ENCODE assay signal across 33 cellular contexts in genomic region chr2:121905201-121905600, GRCh38.
"Had no signal": no experiment of that assay in that cellular context is flagged by ENCODE, and none has a peak within 500 bp of the region (broad histone marks: within the 10 kb centered on the region; RNA-seq: fewer than 3 reads in every experiment).

No MANE protein-coding gene starts in this region.

- H3K9me3 Mint-ChIP-seq: activated CD4-positive, alpha-beta memory T cell treated with anti-CD3 and anti-CD28 coated beads, Interleukin-2, amount 10 ng/mL, durations not matched to agents 7 days and 5 days; activated CD4-positive, alpha-beta T cell treated with anti-CD3 and anti-CD28 coated beads, Interleukin-2, amount 10 ng/mL, durations not matched to agents 7 days and 5 days; activated naive CD4-positive, alpha-beta T cell treated with anti-CD3 and anti-CD28 coated beads, Interleukin-2, amount 10 ng/mL, durations not matched to agents 7 days and 5 days; activated naive CD4-positive, alpha-beta T cell treated with anti-CD3 and anti-CD28 coated beads, Interleukin-2, amount 50 U/mL, for 24 hours; activated naive CD8-positive, alpha-beta T cell treated with anti-CD3 and anti-CD28 coated beads, Interleukin-2, amount 10 ng/mL, durations not matched to agents 7 days and 5 days; activated naive CD8-positive, alpha-beta T cell treated with anti-CD3 and anti-CD28 coated beads, Interleukin-2, amount 50 U/mL, for 24 hours; activated T-cell treated with anti-CD3 and anti-CD28 coated beads, Interleukin-2, amount 50 U/mL, for 24 hours; activated T-helper 2 cell treated with anti-CD3 and anti-CD28 coated beads, Interferon-gamma antibody, Interleukin-2, Interleukin-4, amounts not matched to agents 10 μg/mL and 5 μg/mL and 100 μg/mL, durations not matched to agents 14 hours and 24 hours and 36 hours; T-cell; T-helper 2 cell treated with Interferon-gamma antibody and Interleukin-4, amounts not matched to agents 5 μg/mL and 100 μg/mL, for 36 hours had no signal

- H3K4me3 Mint-ChIP-seq: activated CD4-positive, alpha-beta memory T cell treated with anti-CD3 and anti-CD28 coated beads, Interleukin-2, amount 10 ng/mL, durations not matched to agents 7 days and 5 days; activated CD4-positive, alpha-beta T cell treated with anti-CD3 and anti-CD28 coated beads for 36 hours; activated CD4-positive, alpha-beta T cell treated with anti-CD3 and anti-CD28 coated beads, Interleukin-2, amount 10 ng/mL, durations not matched to agents 7 days and 5 days; activated CD8-positive, alpha-beta memory T cell treated with anti-CD3 and anti-CD28 coated beads, Interleukin-2, amount 10 ng/mL, durations not matched to agents 7 days and 5 days; activated CD8-positive, alpha-beta T cell treated with anti-CD3 and anti-CD28 coated beads, Interleukin-2, amount 10 ng/mL, durations not matched to agents 7 days and 5 days; activated naive CD4-positive, alpha-beta T cell treated with anti-CD3 and anti-CD28 coated beads, Interleukin-2, amount 10 ng/mL, durations not matched to agents 7 days and 5 days; activated naive CD4-positive, alpha-beta T cell treated with anti-CD3 and anti-CD28 coated beads, Interleukin-2, amount 50 U/mL, for 24 hours; activated naive CD8-positive, alpha-beta T cell; activated naive CD8-positive, alpha-beta T cell treated with anti-CD3 and anti-CD28 coated beads, Interleukin-2, amount 10 ng/mL, durations not matched to agents 7 days and 5 days; activated naive CD8-positive, alpha-beta T cell treated with anti-CD3 and anti-CD28 coated beads, Interleukin-2, amount 50 U/mL, for 24 hours; activated T-cell treated with anti-CD3 and anti-CD28 coated beads, Interleukin-2, amount 50 U/mL, for 24 hours; T-cell; T-helper 2 cell treated with Interferon-gamma antibody and Interleukin-4, amounts not matched to agents 5 μg/mL and 100 μg/mL, for 36 hours had no signal

- H3K36me3 ChIP-seq: brain microvascular endothelial cell, breast epithelium had no signal

- H3K9me3 ChIP-seq: body of pancreas had no signal

- H3K4me1 Mint-ChIP-seq: activated CD4-positive, alpha-beta memory T cell treated with anti-CD3 and anti-CD28 coated beads, Interleukin-2, amount 10 ng/mL, durations not matched to agents 7 days and 5 days; activated CD4-positive, alpha-beta T cell treated with anti-CD3 and anti-CD28 coated beads for 36 hours; activated CD4-positive, alpha-beta T cell treated with anti-CD3 and anti-CD28 coated beads, Interleukin-2, amount 10 ng/mL, durations not matched to agents 7 days and 5 days; activated CD8-positive, alpha-beta memory T cell treated with anti-CD3 and anti-CD28 coated beads, Interleukin-2, amount 10 ng/mL, durations not matched to agents 7 days and 5 days; activated naive CD4-positive, alpha-beta T cell treated with anti-CD3 and anti-CD28 coated beads, Interleukin-2, amount 10 ng/mL, durations not matched to agents 7 days and 5 days; activated naive CD4-positive, alpha-beta T cell treated with anti-CD3 and anti-CD28 coated beads, Interleukin-2, amount 50 U/mL, for 24 hours; activated naive CD8-positive, alpha-beta T cell treated with anti-CD3 and anti-CD28 coated beads, Interleukin-2, amount 10 ng/mL, durations not matched to agents 7 days and 5 days; activated naive CD8-positive, alpha-beta T cell treated with anti-CD3 and anti-CD28 coated beads, Interleukin-2, amount 50 U/mL, for 24 hours; T-cell had no signal

- H3K27ac ChIP-seq: body of pancreas, brain microvascular endothelial cell, breast epithelium, VCaP had no signal

- DNase-seq: activated CD4-positive, alpha-beta memory T cell treated with anti-CD3 and anti-CD28 coated beads, Interleukin-2, amount 10 ng/mL, durations not matched to agents 7 days and 5 days; activated CD4-positive, alpha-beta T cell treated with anti-CD3 and anti-CD28 coated beads for 1 hour; activated CD4-positive, alpha-beta T cell treated with anti-CD3 and anti-CD28 coated beads for 36 hours; activated CD4-positive, alpha-beta T cell treated with anti-CD3 and anti-CD28 coated beads for 48 hours; activated CD4-positive, alpha-beta T cell treated with anti-CD3 and anti-CD28 coated beads, Interleukin-2, amount 10 ng/mL, durations not matched to agents 7 days and 5 days; activated CD4-positive, alpha-beta T cell treated with anti-CD3 and anti-CD28 coated beads, Interleukin-2, amount 50 U/mL, for 48 hours; activated CD4-positive, CD25-positive, alpha-beta regulatory T cell; activated CD8-positive, alpha-beta memory T cell treated with anti-CD3 and anti-CD28 coated beads for 24 hours; activated CD8-positive, alpha-beta memory T cell treated with anti-CD3 and anti-CD28 coated beads, Interleukin-2, amount 10 ng/mL, durations not matched to agents 7 days and 5 days; activated CD8-positive, alpha-beta memory T cell treated with anti-CD3 and anti-CD28 coated beads, Interleukin-2, amount 50 U/mL, for 48 hours; activated CD8-positive, alpha-beta T cell treated with anti-CD3 and anti-CD28 coated beads, Interleukin-2, amount 10 ng/mL, durations not matched to agents 7 days and 5 days; activated effector memory CD4-positive, alpha-beta T cell treated with Interleukin-2 at 50 U/mL for 16 hours; activated gamma-delta T cell; activated naive CD4-positive, alpha-beta T cell treated with anti-CD3 and anti-CD28 coated beads, Interleukin-2, amount 10 ng/mL, durations not matched to agents 7 days and 5 days; activated naive CD4-positive, alpha-beta T cell treated with Interleukin-2 at 50 U/mL for 16 hours; activated naive CD8-positive, alpha-beta T cell treated with anti-CD3 and anti-CD28 coated beads, Interleukin-2, amount 10 ng/mL, durations not matched to agents 7 days and 5 days; activated naive CD8-positive, alpha-beta T cell treated with anti-CD3 and anti-CD28 coated beads, Interleukin-2, amount 50 U/mL, for 24 hours; activated T-cell treated with anti-CD3 and anti-CD28 coated beads, Interleukin-2, amount 50 U/mL, for 24 hours; activated T-cell treated with anti-CD3 and anti-CD28 coated beads, Interleukin-2, amount 50 U/mL, for 48 hours; aorta; body of pancreas; brain microvascular endothelial cell; central memory CD4-positive, alpha-beta T cell; T-cell; T-helper 2 cell; T-helper 9 cell had no signal

- ATAC-seq: activated CD4-positive, alpha-beta T cell treated with anti-CD3 and anti-CD28 coated beads for 36 hours; activated CD4-positive, CD25-positive, alpha-beta regulatory T cell treated with anti-CD3 and anti-CD28 coated beads, Interleukin-2, amount 50 U/mL, for 24 hours; activated CD8-positive, alpha-beta memory T cell treated with anti-CD3 and anti-CD28 coated beads, Interleukin-2, amount 10 ng/mL, durations not matched to agents 7 days and 5 days; activated CD8-positive, alpha-beta T cell treated with anti-CD3 and anti-CD28 coated beads, Interleukin-2, amount 10 ng/mL, durations not matched to agents 7 days and 5 days; activated naive CD8-positive, alpha-beta T cell treated with anti-CD3 and anti-CD28 coated beads, Interleukin-2, amount 50 U/mL, for 24 hours; body of pancreas; T-cell had no signal

- H3K27me3 ChIP-seq: brain microvascular endothelial cell had no signal

- H3K36me3 Mint-ChIP-seq: activated CD8-positive, alpha-beta memory T cell treated with anti-CD3 and anti-CD28 coated beads, Interleukin-2, amount 10 ng/mL, durations not matched to agents 7 days and 5 days; activated naive CD4-positive, alpha-beta T cell treated with anti-CD3 and anti-CD28 coated beads, Interleukin-2, amount 10 ng/mL, durations not matched to agents 7 days and 5 days; activated naive CD4-positive, alpha-beta T cell treated with anti-CD3 and anti-CD28 coated beads, Interleukin-2, amount 50 U/mL, for 24 hours; activated naive CD8-positive, alpha-beta T cell; activated naive CD8-positive, alpha-beta T cell treated with anti-CD3 and anti-CD28 coated beads, Interleukin-2, amount 10 ng/mL, durations not matched to agents 7 days and 5 days; T-cell had no signal

- H3K4me1 ChIP-seq: body of pancreas, breast epithelium had no signal

- H3K27ac Mint-ChIP-seq: activated CD4-positive, alpha-beta memory T cell treated with anti-CD3 and anti-CD28 coated beads, Interleukin-2, amount 10 ng/mL, durations not matched to agents 7 days and 5 days; activated CD4-positive, alpha-beta T cell treated with anti-CD3 and anti-CD28 coated beads for 36 hours; activated CD4-positive, alpha-beta T cell treated with anti-CD3 and anti-CD28 coated beads, Interleukin-2, amount 10 ng/mL, durations not matched to agents 7 days and 5 days; activated CD8-positive, alpha-beta memory T cell treated with anti-CD3 and anti-CD28 coated beads, Interleukin-2, amount 10 ng/mL, durations not matched to agents 7 days and 5 days; activated CD8-positive, alpha-beta T cell treated with anti-CD3 and anti-CD28 coated beads, Interleukin-2, amount 10 ng/mL, durations not matched to agents 7 days and 5 days; activated naive CD4-positive, alpha-beta T cell treated with anti-CD3 and anti-CD28 coated beads, Interleukin-2, amount 10 ng/mL, durations not matched to agents 7 days and 5 days; activated naive CD4-positive, alpha-beta T cell treated with anti-CD3 and anti-CD28 coated beads, Interleukin-2, amount 50 U/mL, for 24 hours; activated naive CD8-positive, alpha-beta T cell; activated naive CD8-positive, alpha-beta T cell treated with anti-CD3 and anti-CD28 coated beads, Interleukin-2, amount 10 ng/mL, durations not matched to agents 7 days and 5 days; activated naive CD8-positive, alpha-beta T cell treated with anti-CD3 and anti-CD28 coated beads, Interleukin-2, amount 50 U/mL, for 24 hours; activated T-cell treated with anti-CD3 and anti-CD28 coated beads, Interleukin-2, amount 50 U/mL, for 24 hours; activated T-helper 2 cell treated with anti-CD3 and anti-CD28 coated beads, Interferon-gamma antibody, Interleukin-2, Interleukin-4, amounts not matched to agents 10 μg/mL and 5 μg/mL and 100 μg/mL, durations not matched to agents 14 hours and 24 hours and 36 hours; T-cell; T-helper 2 cell treated with Interferon-gamma antibody and Interleukin-4, amounts not matched to agents 5 μg/mL and 100 μg/mL, for 36 hours had no signal

- H3K4me3 ChIP-seq: body of pancreas, breast epithelium had no signal

- H3K27me3 Mint-ChIP-seq: activated CD4-positive, alpha-beta memory T cell treated with anti-CD3 and anti-CD28 coated beads, Interleukin-2, amount 10 ng/mL, durations not matched to agents 7 days and 5 days; activated CD4-positive, alpha-beta T cell treated with anti-CD3 and anti-CD28 coated beads for 36 hours; activated CD4-positive, alpha-beta T cell treated with anti-CD3 and anti-CD28 coated beads, Interleukin-2, amount 10 ng/mL, durations not matched to agents 7 days and 5 days; activated CD8-positive, alpha-beta memory T cell treated with anti-CD3 and anti-CD28 coated beads, Interleukin-2, amount 10 ng/mL, durations not matched to agents 7 days and 5 days; activated naive CD4-positive, alpha-beta T cell treated with anti-CD3 and anti-CD28 coated beads, Interleukin-2, amount 10 ng/mL, durations not matched to agents 7 days and 5 days; activated naive CD4-positive, alpha-beta T cell treated with anti-CD3 and anti-CD28 coated beads, Interleukin-2, amount 50 U/mL, for 24 hours; activated naive CD8-positive, alpha-beta T cell; activated naive CD8-positive, alpha-beta T cell treated with anti-CD3 and anti-CD28 coated beads, Interleukin-2, amount 50 U/mL, for 24 hours; activated T-cell treated with anti-CD3 and anti-CD28 coated beads, Interleukin-2, amount 50 U/mL, for 24 hours had no signal
